15 cellular contexts compared by ENCODE assay signal in the genomic region with DNA sequence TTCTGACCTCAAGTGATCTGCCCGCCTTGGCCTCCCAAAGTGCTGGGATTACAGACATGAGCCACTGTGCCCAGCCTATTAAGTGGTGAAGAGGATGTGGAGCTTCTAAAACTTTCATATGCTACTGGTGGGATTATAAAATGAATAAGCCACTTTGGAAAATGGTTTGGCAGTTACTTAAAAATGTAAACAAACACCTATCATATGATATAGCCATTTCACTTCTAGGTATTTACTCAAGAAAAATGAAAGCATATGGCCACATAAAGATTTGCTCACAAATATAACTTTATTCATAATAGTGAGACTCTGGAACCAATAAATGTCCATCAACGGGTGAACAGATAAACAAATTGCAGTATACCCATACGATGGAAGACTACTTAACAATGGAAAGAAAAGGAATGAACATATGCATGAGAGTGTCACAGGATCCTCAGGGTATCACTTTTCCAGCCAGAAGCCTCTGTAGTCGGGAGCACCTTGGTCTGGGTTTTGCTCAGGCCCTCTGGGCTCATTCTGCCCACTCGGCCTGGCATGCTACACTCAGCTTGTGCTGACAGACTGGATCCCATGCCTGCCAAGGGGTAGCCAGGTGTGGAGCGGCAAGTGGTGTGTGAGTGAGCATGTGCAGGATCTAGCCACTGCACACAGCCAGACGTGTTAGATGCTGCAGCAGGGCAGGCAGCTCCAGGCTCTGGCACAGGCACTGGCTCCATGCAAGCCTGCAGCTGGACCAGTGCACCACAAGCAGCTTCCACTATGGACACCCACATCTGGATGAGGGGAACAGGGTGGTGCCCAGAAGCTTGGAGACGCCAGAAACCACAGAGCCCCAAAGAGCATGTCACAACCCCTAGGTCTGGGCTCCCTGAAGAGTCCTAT.
DNase-seq lines count a peak whose midpoint lies in the region; ATAC-seq and TF ChIP-seq lines count a peak whose summit lies in the region.
"Had no signal": no experiment of that assay in that cellular context is flagged by ENCODE, and none has a peak within 500 bp of the region (broad histone marks: within the 10 kb centered on the region; RNA-seq: fewer than 3 reads in every experiment).

No MANE protein-coding gene starts in this region.

- H3K4me3 ChIP-seq in RWPE2 (ENCODE audit: severe bottlenecking), result no peak overlapping the region
- H3K4me3 ChIP-seq: A549 had no signal

- ATAC-seq in RWPE2 (ENCODE audit: low read depth) (no peak), sciatic nerve (no peak), HG02970 (IDR thresholded peaks at IDR 0.05; ENCODE audit: low FRiP score, unreplicated experiment) (no peak), GM18502 (IDR thresholded peaks at IDR 0.05; ENCODE audit: poor library complexity, unreplicated experiment) (no peak)
- ATAC-seq: A549 had no signal

- no CpG with 5 or more reads among the region's 8 CpGs for WGBS in H9 (ENCODE audit: extremely low coverage, insufficient read length, low lambda C conversion rate)

- H3K4me1 ChIP-seq in H9 (ENCODE audit: insufficient read depth, low read length), result no peaks in the 10 kb centered on the region
- no peaks in the 10 kb centered on the region for H3K4me1 ChIP-seq in RWPE2 (ENCODE audit: insufficient read depth, poor library complexity, severe bottlenecking)
- H3K4me1 ChIP-seq: A549, BE2C had no signal

- H2BK120ac ChIP-seq in H9 (ENCODE audit: low read depth, low read length, poor library complexity, severe bottlenecking), result no peak overlapping the region

- no peak overlapping the region for H3K4ac ChIP-seq in H9 (ENCODE audit: low read depth, low read length)

- no peaks in the 10 kb centered on the region for H3K36me3 ChIP-seq in RWPE2 (ENCODE audit: low read depth)
- H3K36me3 ChIP-seq: BE2C had no signal

- no peak overlapping the region for H3K27ac ChIP-seq in H9 (ENCODE audit: insufficient read length, low read depth, low read length)
- H3K27ac ChIP-seq in RWPE2 (ENCODE audit: poor library complexity, severe bottlenecking), result no peak overlapping the region
- H3K27ac ChIP-seq: A549, C4-2B, HL-60 had no signal

- H3K9ac ChIP-seq in H9 (ENCODE audit: extremely low read depth, insufficient read length, low read length), result no peak overlapping the region

- no peaks in the 10 kb centered on the region for H3K27me3 ChIP-seq in H9 (ENCODE audit: insufficient read depth, low read length)
- H3K27me3 ChIP-seq in RWPE2 (ENCODE audit: insufficient read depth, poor library complexity, severe bottlenecking), result no peaks in the 10 kb centered on the region

- peak overlapping the region; percentile 45 for H3K56ac ChIP-seq in H9 (ENCODE audit: insufficient read length, low read depth, low read length)

- H3T11ph ChIP-seq in H9 (ENCODE audit: low read length), result no peak overlapping the region

- DNase-seq in H9 (no peak), RWPE2 (ENCODE audit: low spot score) (peak; percentile 56), mesenteric fat pad (ENCODE audit: low spot score) (peak; percentile 67), sciatic nerve (ENCODE audit: low spot score) (peak; percentile 37), midbrain (lab: John Stamatoyannopoulos, UW) (no peak)
- DNase-seq: BE2C; CD4-positive, alpha-beta memory T cell; DMS79; HCEC 1CT; HFFc6 had no signal

- no peak overlapping the region for H3K18ac ChIP-seq in H9 (ENCODE audit: insufficient read length, low read depth, low read length)

- H3K9me3 Mint-ChIP-seq in H9, result peaks cover 7 to 8% of the 10 kb centered on the region in 2 experiments; a peak in 4 of 5 replicates

- no peak overlapping the region for H2BK5ac ChIP-seq in H9 (ENCODE audit: insufficient read length, low read length)

- no peak overlapping the region for H4K91ac ChIP-seq in H9 (ENCODE audit: insufficient read length, low read depth, low read length)

- H3K9me3 ChIP-seq in H9 (ENCODE audit: control insufficient read depth, low read depth, low read length) (no peaks in the 10 kb centered on the region), RWPE2 (ENCODE audit: severe bottlenecking) (no peaks in the 10 kb centered on the region)
- H3K9me3 ChIP-seq: BE2C had no signal

- H3K4me3 Mint-ChIP-seq in H9, result no peak overlapping the region
- H3K4me3 Mint-ChIP-seq: CD4-positive, alpha-beta memory T cell; HFFc6 had no signal

- no peak overlapping the region for H2BK12ac ChIP-seq in H9 (ENCODE audit: insufficient read length, low read depth, low read length)

- H3K27me3 Mint-ChIP-seq in H9 (ENCODE audit: low read depth), result no peaks in the 10 kb centered on the region; the same call in 1 of the 2 replicates

- H2AFZ ChIP-seq in H9 (ENCODE audit: low read length), result no peak overlapping the region

- no peak overlapping the region for H3K27ac Mint-ChIP-seq in H9
- H3K27ac Mint-ChIP-seq: CD4-positive, alpha-beta memory T cell; HFFc6 had no signal

- intact Hi-C loops in sciatic nerve (cut with DNase I), result no loop called here

- no peak for TF ChIP-seq CTCF in H9 (conservative IDR thresholded peaks at IDR 0.05)
- no peak for TF ChIP-seq CTCF in RWPE2 (IDR thresholded peaks at IDR 0.05; ENCODE audit: poor library complexity, severe bottlenecking)

- H3K36me3 Mint-ChIP-seq in H9 (ENCODE audit: insufficient read depth in 1 of 3, low read depth in 3 of 3), result 0 out of 7 replicates have a peak, but pooled peaks cover 0 to 4% (median 0%) of the 10 kb centered on the region in 3 experiments
- H3K36me3 Mint-ChIP-seq: CD4-positive, alpha-beta memory T cell had no signal

- no peak overlapping the region for H3K23ac ChIP-seq in H9 (ENCODE audit: insufficient read length, low read depth, low read length)

- H2AK5ac ChIP-seq in H9 (ENCODE audit: insufficient read length, low read length), result no peak overlapping the region

- no peak overlapping the region for H3K4me2 ChIP-seq in H9 (ENCODE audit: insufficient read depth, insufficient read length, low read length)
- H3K4me2 ChIP-seq: A549 had no signal

- no peak overlapping the region for H2BK15ac ChIP-seq in H9 (ENCODE audit: low read depth, low read length)

- H4K5ac ChIP-seq in H9 (ENCODE audit: insufficient read length, low read depth, low read length), result no peak overlapping the region

- no peak overlapping the region for H4K8ac ChIP-seq in H9 (replicated peaks; ENCODE audit: insufficient read length, low read depth, low read length)

- H3K79me2 ChIP-seq in H9 (ENCODE audit: insufficient read depth, low read length), result no peaks in the 10 kb centered on the region

- H2BK20ac ChIP-seq in H9 (ENCODE audit: low read depth, low read length, poor library complexity, severe bottlenecking), result no peak overlapping the region

- H3K4me1 Mint-ChIP-seq in H9, result peaks cover 10% of the 10 kb centered on the region in 2 experiments
- H3K4me1 Mint-ChIP-seq: CD4-positive, alpha-beta memory T cell had no signal

- H4K20me1 ChIP-seq in H9 (ENCODE audit: control insufficient read depth, insufficient read depth, insufficient read length), result no peaks in the 10 kb centered on the region

- H3K23me2 ChIP-seq in H9 (ENCODE audit: insufficient read length, low read depth, low read length, poor library complexity, severe bottlenecking), result no peaks in the 10 kb centered on the region

- peak overlapping the region; percentile 55; the same call in 1 of the 2 replicates for H3K14ac ChIP-seq in H9 (ENCODE audit: insufficient read depth, low read length)

- no peaks in the 10 kb centered on the region for H3K79me1 ChIP-seq in H9 (ENCODE audit: insufficient read depth, low read depth, low read length, poor library complexity, severe bottlenecking)

Comparison
In these comparisons a context has a peak if more than half of its experiments do, and no peak if none do; other contexts are left out.
1. DNase-seq: peak in RWPE2 (single experiment), mesenteric fat pad (single experiment) and sciatic nerve (single experiment); none in H9 (single experiment) and midbrain (single experiment).